ENCODE assay signal across 12 cellular contexts in the genomic region with DNA sequence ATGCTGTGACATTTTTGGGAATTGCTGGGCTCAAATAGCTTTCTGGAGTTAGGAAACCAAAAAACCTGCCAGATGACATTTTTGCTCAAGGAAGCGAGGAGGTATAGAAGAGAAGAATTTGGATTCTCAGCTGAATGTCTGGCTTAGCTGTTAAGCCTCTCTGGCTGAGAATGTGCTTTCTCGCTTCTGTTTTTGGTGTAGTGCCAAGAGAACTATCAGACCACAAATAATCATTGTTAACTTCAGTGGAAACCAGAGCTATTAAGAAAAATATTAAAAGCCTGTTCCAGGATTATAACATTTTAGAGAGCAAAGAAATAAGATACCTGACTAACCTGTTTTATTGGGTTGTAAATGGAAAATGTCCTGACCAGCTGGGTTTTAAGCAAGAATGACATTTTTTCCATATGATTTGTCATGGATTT. TPM values are rescaled to one million over a fixed set of nuclear protein-coding genes. Genes with fewer than 3 reads are reported as not detected.
DNase-seq lines count a peak whose midpoint lies in the region; ATAC-seq, FAIRE-seq and TF ChIP-seq lines count a peak whose summit lies in the region.
"Had no signal": no experiment of that assay in that cellular context is flagged by ENCODE, and none has a peak within 500 bp of the region (broad histone marks: within the 10 kb centered on the region; RNA-seq: fewer than 3 reads in every experiment).

No MANE protein-coding gene starts in this region.

- intact Hi-C loops in PC-3 (cut with micrococcal nuclease): loop anchor here (1.0 to 2.0 kb wide), 2 partner anchors 10 to 14 kb away; no protein-coding TSS in a partner anchor

- TF ChIP-seq CTCF in AG10803 (conservative IDR thresholded peaks at IDR 0.05; ENCODE audit: low read length) (no peak), PC-3 (conservative IDR thresholded peaks at IDR 0.05; ENCODE audit: low read depth, low read length) (no peak)

- DNase-seq in AG10803 (ENCODE audit: low read depth): peak; percentile 26
- DNase-seq in PC-3: peak; percentile 88
- no peak for DNase-seq in RCC 7860 (ENCODE audit: low spot score)
- no peak for DNase-seq in 8988T
- no peak for DNase-seq in SW480 (ENCODE audit: low spot score)
- DNase-seq in EL: no peak
- DNase-seq: activated effector memory CD4-positive, alpha-beta T cell treated with anti-CD3 and anti-CD28 coated beads, Interleukin-2, amount 50 U/mL, for 16 hours; MG63; stimulated activated naive CD8-positive, alpha-beta T cell treated with anti-CD3 and anti-CD28 coated beads, Interleukin-15, amount 100 ng/mL, for 72 hours; T-helper 17 cell had no signal

- H3K79me2 ChIP-seq in PC-3 (ENCODE audit: low read length): no peaks in the 10 kb centered on the region

- no peaks in the 10 kb centered on the region for H4K20me1 ChIP-seq in PC-3 (ENCODE audit: low read length)

- peaks cover 34% of the 10 kb centered on the region for H3K4me1 ChIP-seq in PC-3 (ENCODE audit: insufficient read depth, low read length)
- H3K4me1 ChIP-seq in iPS-18a (ENCODE audit: control insufficient read depth, low read depth, low read length): peaks cover 14% of the 10 kb centered on the region

- ATAC-seq in GM21515 (IDR thresholded peaks at IDR 0.05; ENCODE audit: unreplicated experiment) (peak; percentile 48), PC-3 (peak; percentile 84)
- ATAC-seq: stimulated activated naive CD8-positive, alpha-beta T cell treated with anti-CD3 and anti-CD28 coated beads, Interleukin-15, amount 100 ng/mL, for 72 hours; T-helper 17 cell had no signal

- peaks cover 6% of the 10 kb centered on the region for H3F3A ChIP-seq in PC-3 (ENCODE audit: low read length, unreplicated experiment)

- H3K9ac ChIP-seq in PC-3 (ENCODE audit: low read length) (no peak overlapping the region), iPS-18a (ENCODE audit: low read length) (no peak overlapping the region)

- no TSS peak for BruUV-seq in PC-3 (replicated peaks; lab: Mats Ljungman, UMichigan)

- peak overlapping the region; percentile 72 for H3K4me2 ChIP-seq in PC-3 (ENCODE audit: low read length)

- H3K4me3 ChIP-seq in AG10803 (ENCODE audit: low read length): no peak overlapping the region
- H3K4me3 ChIP-seq in PC-3 (ENCODE audit: low read length): peak overlapping the region; percentile 36; the same call in 1 of the 2 replicates
- peak overlapping the region; percentile 6 for H3K4me3 ChIP-seq in iPS-18a (ENCODE audit: low read length)
- H3K4me3 ChIP-seq: MG63 had no signal

- H2AFZ ChIP-seq in PC-3 (ENCODE audit: low read length): no peak overlapping the region

- H3K36me3 ChIP-seq in PC-3 (ENCODE audit: low read depth, low read length): no peaks in the 10 kb centered on the region
- no peaks in the 10 kb centered on the region for H3K36me3 ChIP-seq in iPS-18a (ENCODE audit: control insufficient read depth, low read depth, low read length)
- H3K36me3 ChIP-seq: MG63 had no signal

- CTCF ChIA-PET in PC-3 (lab: Charles Lee): interaction anchor here (0.6 to 2.4 kb wide), 3 partner anchors 15 to 690 kb away, joined by 3 to 16 read pairs (median 4); no protein-coding TSS in a partner anchor

- H3K27me3 ChIP-seq in PC-3 (ENCODE audit: low read length) (no peaks in the 10 kb centered on the region), iPS-18a (ENCODE audit: control insufficient read depth, insufficient read depth, low read length) (no peaks in the 10 kb centered on the region)
- H3K27me3 ChIP-seq: MG63 had no signal

- POLR2A ChIA-PET in PC-3 (lab: Charles Lee; ENCODE audit: unreplicated experiment): interaction anchor here (0.6 to 0.7 kb wide), 2 partner anchors 18 to 123 kb away, joined by 3 to 4 read pairs; no protein-coding TSS in a partner anchor

- H3K9me3 ChIP-seq in PC-3 (ENCODE audit: low read length) (no peaks in the 10 kb centered on the region), iPS-18a (ENCODE audit: control insufficient read depth, low read depth, low read length) (no peaks in the 10 kb centered on the region)
- H3K9me3 ChIP-seq: MG63 had no signal

- no peaks in the 10 kb centered on the region for H3K9me2 ChIP-seq in PC-3 (replicated peaks; ENCODE audit: low read length)

- FAIRE-seq in RCC 7860 (lab: Jason Lieb, UNC): no peak

- H3K27ac ChIP-seq in PC-3 (ENCODE audit: low read length) (peak overlapping the region; percentile 66), iPS-18a (ENCODE audit: low read length) (peak overlapping the region; percentile 13)

RNA-seq across cellular contexts. Expression of a gene that starts 39.5 kb away (rescaled TPM):
- 1.0 and 2.1 TPM in 2 replicates for total RNA-seq in PC-3 (2014; rRNA removed)

Comparison
In these comparisons a context has a peak if more than half of its experiments do, and no peak if none do; other contexts are left out.
1. DNase-seq: peak in AG10803 (single experiment) and PC-3 (single experiment); none in RCC 7860 (single experiment), 8988T (single experiment), SW480 (single experiment) and EL (single experiment).